Comparison of ENCODE assay signal across 8 cellular contexts in genomic region chr22:23315341-23315917, GRCh38.
DNase-seq lines count a peak whose midpoint lies in the region; ATAC-seq and TF ChIP-seq lines count a peak whose summit lies in the region.

No MANE protein-coding gene starts in this region.

- peak overlapping the region; percentile 79 for H3K27ac Mint-ChIP-seq in activated T-cell treated with anti-CD3 and anti-CD28 coated beads, Interleukin-2, amount 50 U/mL, for 24 hours
- H3K27ac Mint-ChIP-seq in osteocyte (ENCODE audit: unreplicated experiment), result peak overlapping the region; percentile 38

- H3K27ac ChIP-seq in uterus, result peak overlapping the region in 1 of 2 donors; percentile 48

- H3K36me3 Mint-ChIP-seq in activated T-cell treated with anti-CD3 and anti-CD28 coated beads, Interleukin-2, amount 50 U/mL, for 24 hours (ENCODE audit: low read depth), result peaks cover 23% of the 10 kb centered on the region
- H3K36me3 Mint-ChIP-seq in osteocyte (ENCODE audit: unreplicated experiment), result peaks cover 8% of the 10 kb centered on the region

- no peaks in the 10 kb centered on the region for H3K4me1 ChIP-seq in uterus

- intact Hi-C loops in uterus (cut with DNase I; ENCODE audit: low total_unique reads), result no loop called here

- no peaks in the 10 kb centered on the region for H3K36me3 ChIP-seq in uterus

- TF ChIP-seq CTCF in fibroblast of mammary gland (conservative IDR thresholded peaks at IDR 0.05; ENCODE audit: control insufficient read depth, insufficient read depth, low read depth, low read length), result peak; percentile 54
- TF ChIP-seq CTCF in osteocyte (IDR thresholded peaks at IDR 0.05), result peak; percentile 84
- peak; percentile 50 to 82 (median 62) for TF ChIP-seq CTCF in uterus (IDR thresholded peaks at IDR 0.05)

- no peak overlapping the region for H3K4me3 Mint-ChIP-seq in activated T-cell treated with anti-CD3 and anti-CD28 coated beads, Interleukin-2, amount 50 U/mL, for 24 hours
- no peak overlapping the region for H3K4me3 Mint-ChIP-seq in osteocyte (ENCODE audit: unreplicated experiment)

- no peak for TF ChIP-seq POLR2A in uterus (IDR thresholded peaks at IDR 0.05)

- H3K4me3 ChIP-seq in fibroblast of mammary gland (ENCODE audit: control insufficient read depth, low read depth, low read length), result no peak overlapping the region
- no peak overlapping the region for H3K4me3 ChIP-seq in uterus

- ATAC-seq in GM18511 (IDR thresholded peaks at IDR 0.05; ENCODE audit: unreplicated experiment), result no peak

- no peaks in the 10 kb centered on the region for H3K9me3 Mint-ChIP-seq in activated T-cell treated with anti-CD3 and anti-CD28 coated beads, Interleukin-2, amount 50 U/mL, for 24 hours
- no peaks in the 10 kb centered on the region for H3K9me3 Mint-ChIP-seq in osteocyte (ENCODE audit: unreplicated experiment)

- no peaks in the 10 kb centered on the region for H3K27me3 Mint-ChIP-seq in activated T-cell treated with anti-CD3 and anti-CD28 coated beads, Interleukin-2, amount 50 U/mL, for 24 hours
- no peaks in the 10 kb centered on the region for H3K27me3 Mint-ChIP-seq in osteocyte (ENCODE audit: unreplicated experiment)

- DNase-seq in AG08396 (ENCODE audit: low spot score), result peak; percentile 65
- DNase-seq in GM19240 (ENCODE audit: insufficient read length, low spot score), result peak; percentile 48
- DNase-seq in NOMO-1 treated with DMSO at 0.1 percent for 48 hours (lab: John Stamatoyannopoulos, UW; ENCODE audit: unreplicated experiment), result peak; percentile 52
- DNase-seq in activated T-cell treated with anti-CD3 and anti-CD28 coated beads, Interleukin-2, amount 50 U/mL, for 24 hours, result peak; percentile 81
- DNase-seq in fibroblast of mammary gland (ENCODE audit: low read depth), result peak; percentile 68
- peak; percentile 90 for DNase-seq in osteocyte (ENCODE audit: extremely low spot score, unreplicated experiment)
- DNase-seq in uterus, result peak; percentile 41 to 69

- no peaks in the 10 kb centered on the region for H3K27me3 ChIP-seq in uterus

- H3K9me3 ChIP-seq in uterus, result no peaks in the 10 kb centered on the region

- H3K4me1 Mint-ChIP-seq in activated T-cell treated with anti-CD3 and anti-CD28 coated beads, Interleukin-2, amount 50 U/mL, for 24 hours (ENCODE audit: low read depth), result peaks cover 10% of the 10 kb centered on the region
- peaks cover 9% of the 10 kb centered on the region for H3K4me1 Mint-ChIP-seq in osteocyte (ENCODE audit: unreplicated experiment)
